9 cellular contexts compared by ENCODE assay signal in the genomic region with DNA sequence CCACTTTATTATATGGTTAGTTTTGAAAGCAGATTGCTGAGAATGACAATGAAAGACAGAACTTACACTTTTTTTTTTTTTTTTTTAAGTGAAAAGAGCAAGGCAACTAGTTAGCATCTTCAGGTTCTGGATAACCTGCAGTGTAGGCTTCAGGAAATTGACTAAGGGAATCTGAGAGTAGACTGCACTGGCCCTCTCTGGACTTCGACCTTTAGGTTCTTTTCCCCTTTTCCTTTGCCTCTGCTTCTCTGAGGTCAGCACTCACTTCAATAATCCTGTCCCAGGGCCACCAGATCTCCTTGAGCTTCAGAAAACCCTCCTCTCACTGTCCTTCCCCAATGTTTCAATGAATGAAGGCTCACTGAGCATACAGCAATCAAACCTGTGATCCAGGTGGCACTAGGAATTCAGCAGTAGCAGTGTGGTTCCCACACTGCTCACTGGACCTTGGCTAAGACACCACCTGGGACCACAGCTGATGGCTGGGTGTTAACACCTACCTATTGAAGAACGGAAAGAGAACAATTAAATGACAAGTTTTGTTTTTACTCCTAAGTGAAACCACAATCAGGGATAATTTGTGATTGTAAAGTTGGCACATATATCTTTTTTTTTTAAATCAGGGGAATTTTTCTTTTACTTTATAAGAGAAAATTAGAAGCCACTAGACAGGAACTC.
DNase-seq lines count a peak whose midpoint lies in the region; ATAC-seq and TF ChIP-seq lines count a peak whose summit lies in the region.
"Had no signal": no experiment of that assay in that cellular context is flagged by ENCODE, and none has a peak within 500 bp of the region (broad histone marks: within the 10 kb centered on the region; RNA-seq: fewer than 3 reads in every experiment).

No MANE protein-coding gene starts in this region.

- peak; percentile 85 for ATAC-seq in GM18909 (IDR thresholded peaks at IDR 0.05; ENCODE audit: poor library complexity, unreplicated experiment)
- ATAC-seq in HG02970 (IDR thresholded peaks at IDR 0.05; ENCODE audit: low FRiP score, unreplicated experiment), result peak; percentile 62
- no peak for ATAC-seq in heart left ventricle
- ATAC-seq in GM21515 (IDR thresholded peaks at IDR 0.05; ENCODE audit: unreplicated experiment), result no peak

- POLR2A ChIA-PET in CD4-positive, alpha-beta memory T cell (lab: Charles Lee; ENCODE audit: partially characterized antibody), result interaction anchor here (0.7 to 1.6 kb wide), 7 partner anchors 9 to 128 kb away, joined by 3 to 6 read pairs (median 3); no protein-coding TSS in a partner anchor

- no peaks in the 10 kb centered on the region for H3K27me3 ChIP-seq in CD4-positive, alpha-beta memory T cell (ENCODE audit: insufficient read depth, low read length)
- H3K27me3 ChIP-seq in heart left ventricle (no peaks in the 10 kb centered on the region), ascending aorta (no peaks in the 10 kb centered on the region)
- H3K27me3 ChIP-seq: gastroesophageal sphincter had no signal

- CTCF ChIA-PET in CD4-positive, alpha-beta memory T cell (lab: Charles Lee; ENCODE audit: partially characterized antibody), result interaction anchor here (0.6 to 1.3 kb wide), 3 partner anchors 17 to 28 kb away, joined by 3 to 5 read pairs (median 3); no protein-coding TSS in a partner anchor

- intact Hi-C loops in CD4-positive, alpha-beta memory T cell (cut with micrococcal nuclease), result no loop called here
- intact Hi-C loops in activated T-helper 1 cell treated with anti-CD3 and anti-CD28 coated beads, Interleukin-12 subunit alpha, Interleukin-12 subunit beta, Interleukin-2, Interleukin-4 antibody, amounts not matched to agents 30 ng/mL and 10 ng/mL and 1 ng/mL, durations not matched to agents 14 hours and 24 hours and 36 hours (cut with micrococcal nuclease), result loop anchor here (1.0 to 2.0 kb wide), 7 partner anchors 9 to 249 kb away; no protein-coding TSS in a partner anchor
- intact Hi-C loops in heart left ventricle (cut with DNase I), result no loop called here
- intact Hi-C loops in ascending aorta (cut with DNase I), result no loop called here

- no peaks in the 10 kb centered on the region for H3K27me3 Mint-ChIP-seq in CD4-positive, alpha-beta memory T cell
- H3K27me3 Mint-ChIP-seq in activated T-helper 1 cell treated with anti-CD3 and anti-CD28 coated beads, Interleukin-12 subunit alpha, Interleukin-12 subunit beta, Interleukin-2, Interleukin-4 antibody, amounts not matched to agents 30 ng/mL and 10 ng/mL and 1 ng/mL, durations not matched to agents 14 hours and 24 hours and 36 hours (ENCODE audit: insufficient read depth), result no peaks in the 10 kb centered on the region

- no peak for TF ChIP-seq CTCF in heart left ventricle (IDR thresholded peaks at IDR 0.05)
- TF ChIP-seq CTCF in ascending aorta (IDR thresholded peaks at IDR 0.05), result no peak

- no peaks in the 10 kb centered on the region for H3K9me3 ChIP-seq in CD4-positive, alpha-beta memory T cell (ENCODE audit: control insufficient read depth in 1 of 2, low read length in 2 of 2)
- H3K9me3 ChIP-seq in heart left ventricle (no peaks in the 10 kb centered on the region), ascending aorta (no peaks in the 10 kb centered on the region)
- H3K9me3 ChIP-seq: gastroesophageal sphincter had no signal

- peaks cover 0 to 3% of the 10 kb centered on the region in 2 donors for H3K36me3 Mint-ChIP-seq in CD4-positive, alpha-beta memory T cell
- H3K36me3 Mint-ChIP-seq in activated T-helper 1 cell treated with anti-CD3 and anti-CD28 coated beads, Interleukin-12 subunit alpha, Interleukin-12 subunit beta, Interleukin-2, Interleukin-4 antibody, amounts not matched to agents 30 ng/mL and 10 ng/mL and 1 ng/mL, durations not matched to agents 14 hours and 24 hours and 36 hours (ENCODE audit: low read depth), result peaks cover 6% of the 10 kb centered on the region

- no peak overlapping the region for H3K4me3 ChIP-seq in CD4-positive, alpha-beta memory T cell (ENCODE audit: low read length in 2 of 2)
- H3K4me3 ChIP-seq in heart left ventricle (no peak overlapping the region), ascending aorta (no peak overlapping the region)
- H3K4me3 ChIP-seq: gastroesophageal sphincter had no signal

- WGBS in heart left ventricle, 4 donors, result 75 to 87% (median 83%) methylated on average over 2 of the region's 2 CpGs

- no peak overlapping the region for H3K27ac ChIP-seq in CD4-positive, alpha-beta memory T cell (ENCODE audit: low read depth, low read length)
- H3K27ac ChIP-seq in heart left ventricle (no peak overlapping the region), ascending aorta (no peak overlapping the region)

- H3K9me3 Mint-ChIP-seq in CD4-positive, alpha-beta memory T cell, result peaks cover 0 to 1% (median 0%) of the 10 kb centered on the region in 8 donors
- H3K9me3 Mint-ChIP-seq in activated T-helper 1 cell treated with anti-CD3 and anti-CD28 coated beads, Interleukin-12 subunit alpha, Interleukin-12 subunit beta, Interleukin-2, Interleukin-4 antibody, amounts not matched to agents 30 ng/mL and 10 ng/mL and 1 ng/mL, durations not matched to agents 14 hours and 24 hours and 36 hours, result no peaks in the 10 kb centered on the region

- TF ChIP-seq POLR2A in heart left ventricle (IDR thresholded peaks at IDR 0.05), result no peak

- peak overlapping the region in 6 of 8 donors; percentile 3 to 78 (median 56) for H3K4me3 Mint-ChIP-seq in CD4-positive, alpha-beta memory T cell
- peak overlapping the region; percentile 38 for H3K4me3 Mint-ChIP-seq in activated T-helper 1 cell treated with anti-CD3 and anti-CD28 coated beads, Interleukin-12 subunit alpha, Interleukin-12 subunit beta, Interleukin-2, Interleukin-4 antibody, amounts not matched to agents 30 ng/mL and 10 ng/mL and 1 ng/mL, durations not matched to agents 14 hours and 24 hours and 36 hours

- DNase-seq in CD4-positive, alpha-beta memory T cell, result no peak
- no peak for DNase-seq in activated T-helper 1 cell treated with anti-CD3 and anti-CD28 coated beads, Interleukin-12 subunit alpha, Interleukin-12 subunit beta, Interleukin-2, Interleukin-4 antibody, amounts not matched to agents 30 ng/mL and 10 ng/mL and 1 ng/mL, durations not matched to agents 14 hours and 24 hours and 36 hours (ENCODE audit: low spot score)
- DNase-seq in activated gamma-delta T cell (lab: John Stamatoyannopoulos, UW), result no peak
- DNase-seq in heart left ventricle, result no peak
- DNase-seq in ascending aorta (ENCODE audit: low spot score in 2 of 2), result no peak

- H3K4me1 ChIP-seq in CD4-positive, alpha-beta memory T cell (ENCODE audit: insufficient read depth, low read length), result peaks cover 32% of the 10 kb centered on the region
- H3K4me1 ChIP-seq in heart left ventricle (peaks cover 0 to 26% (median 9%) of the 10 kb centered on the region in 12 donors), ascending aorta (no peaks in the 10 kb centered on the region)

- H3K4me1 Mint-ChIP-seq in CD4-positive, alpha-beta memory T cell, result peaks cover 27 to 47% (median 35%) of the 10 kb centered on the region in 4 donors
- H3K4me1 Mint-ChIP-seq in activated T-helper 1 cell treated with anti-CD3 and anti-CD28 coated beads, Interleukin-12 subunit alpha, Interleukin-12 subunit beta, Interleukin-2, Interleukin-4 antibody, amounts not matched to agents 30 ng/mL and 10 ng/mL and 1 ng/mL, durations not matched to agents 14 hours and 24 hours and 36 hours (ENCODE audit: low read depth), result peaks cover 45% of the 10 kb centered on the region

- H3K27ac Mint-ChIP-seq in CD4-positive, alpha-beta memory T cell, result peak overlapping the region; percentile 1 to 93 (median 73)
- H3K27ac Mint-ChIP-seq in activated T-helper 1 cell treated with anti-CD3 and anti-CD28 coated beads, Interleukin-12 subunit alpha, Interleukin-12 subunit beta, Interleukin-2, Interleukin-4 antibody, amounts not matched to agents 30 ng/mL and 10 ng/mL and 1 ng/mL, durations not matched to agents 14 hours and 24 hours and 36 hours, result peak overlapping the region; percentile 37

- no peaks in the 10 kb centered on the region for H3K36me3 ChIP-seq in CD4-positive, alpha-beta memory T cell (ENCODE audit: insufficient read depth, low read length)
- H3K36me3 ChIP-seq in heart left ventricle (no peaks in the 10 kb centered on the region), ascending aorta (no peaks in the 10 kb centered on the region)
- H3K36me3 ChIP-seq: gastroesophageal sphincter had no signal

Comparison
In these comparisons a context has a peak if more than half of its experiments do, and no peak if none do; other contexts are left out.
1. ATAC-seq: peak in GM18909 (single experiment) and HG02970 (single experiment); none in heart left ventricle (0 of 4) and GM21515 (single experiment).